17 cellular contexts compared by ENCODE assay signal in genomic region chr16:81485824-81486554, GRCh38. TPM values are rescaled to one million over a fixed set of nuclear protein-coding genes. Genes with fewer than 3 reads are reported as not detected.
DNase-seq lines count a peak whose midpoint lies in the region; ATAC-seq, FAIRE-seq and TF ChIP-seq lines count a peak whose summit lies in the region.
"Had no signal": no experiment of that assay in that cellular context is flagged by ENCODE, and none has a peak within 500 bp of the region (broad histone marks: within the 10 kb centered on the region; RNA-seq: fewer than 3 reads in every experiment).

No MANE protein-coding gene starts in this region.

- peaks cover 98% of the 10 kb centered on the region for H3K79me2 ChIP-seq in HepG2 (ENCODE audit: insufficient read depth, low read length)

- no peak overlapping the region for H3K9ac ChIP-seq in HepG2 (ENCODE audit: insufficient read depth, low read depth, low read length)

- no peak for TF ChIP-seq CTCF in cardiac fibroblast (IDR thresholded peaks at IDR 0.05; ENCODE audit: low read depth, low read length)
- no peak for TF ChIP-seq CTCF in HepG2 (CRISPR knock-in tag; IDR thresholded peaks at IDR 0.05)
- TF ChIP-seq CTCF in vagina (IDR thresholded peaks at IDR 0.05): no peak

- TF ChIP-seq EP300 in HepG2 (IDR thresholded peaks at IDR 0.05; ENCODE audit: low read depth in 2 of 2, low read length in 2 of 2): no peak
- TF ChIP-seq EP300 in HepG2 (CRISPR knock-in tag; IDR thresholded peaks at IDR 0.05; ENCODE audit: borderline replicate concordance): no peak

- H3K4me1 ChIP-seq in HepG2 (ENCODE audit: insufficient read depth, low read length): peaks cover 66% of the 10 kb centered on the region
- peaks cover 87% of the 10 kb centered on the region for H3K4me1 ChIP-seq in vagina
- H3K4me1 ChIP-seq: testis had no signal

- intact Hi-C loops in Right ventricle myocardium inferior (cut with DNase I): no loop called here
- intact Hi-C loops in left ventricle myocardium superior (cut with micrococcal nuclease): no loop called here
- intact Hi-C loops in HepG2 (cut with micrococcal nuclease; ENCODE audit: unreplicated experiment): no loop called here
- intact Hi-C loops in vagina (cut with DNase I): loop anchor here (1.0 kb wide), 1 partner anchor 20 kb away; no protein-coding TSS in a partner anchor

- no peaks in the 10 kb centered on the region for H3K9me3 ChIP-seq in HepG2 (ENCODE audit: low read length)
- H3K9me3 ChIP-seq in vagina: no peaks in the 10 kb centered on the region
- H3K9me3 ChIP-seq: testis had no signal

- in situ Hi-C loops in HepG2 (cut with HindIII; ENCODE audit: extremely low pct_ligation_motif_present, low pct_unique_long_range_greater_than_20kb): no loop called here

- H3K27me3 ChIP-seq in HepG2 (ENCODE audit: control insufficient read depth in 1 of 2, insufficient read depth in 2 of 2, low read length in 2 of 2): no peaks in the 10 kb centered on the region
- H3K27me3 ChIP-seq in vagina: no peaks in the 10 kb centered on the region
- H3K27me3 ChIP-seq: testis had no signal

- H3K4me3 ChIP-seq in cardiac fibroblast (replicated peaks in 1 of 2; ENCODE audit: low read depth in 2 of 2, low read length in 2 of 2): no peak overlapping the region
- no peak overlapping the region for H3K4me3 ChIP-seq in HepG2 (replicated peaks in 1 of 3; ENCODE audit: insufficient read depth in 1 of 3, low read depth in 2 of 3, low read length in 3 of 3)
- no peak overlapping the region for H3K4me3 ChIP-seq in vagina
- H3K4me3 ChIP-seq: testis had no signal

- H3K27ac ChIP-seq in HepG2 (ENCODE audit: extremely low read length, insufficient read depth, low read length): no peak overlapping the region
- peak overlapping the region; percentile 33 for H3K27ac ChIP-seq in vagina
- H3K27ac ChIP-seq: testis had no signal

- POLR2A ChIA-PET in HepG2 (lab: Yijun Ruan, JAX): interaction anchor here (0.8 to 2.1 kb wide), 2 partner anchors 29 to 57 kb away, joined by 3 to 6 read pairs; no protein-coding TSS in a partner anchor

- TF ChIP-seq POLR2A in HepG2 (IDR thresholded peaks at IDR 0.05; ENCODE audit: insufficient read depth in 1 of 2, low read depth in 2 of 2, low read length in 2 of 2): 0 out of 4 replicates have a peak, but pooled peaks of 1 of the 2 experiments have one; percentile 23
- no peak for TF ChIP-seq POLR2A in vagina (IDR thresholded peaks at IDR 0.05)

- TF ChIP-seq RAD21 in HepG2 (CRISPR knock-in tag; IDR thresholded peaks at IDR 0.05): no peak

- peaks cover 97% of the 10 kb centered on the region for H4K20me1 ChIP-seq in HepG2 (ENCODE audit: insufficient read depth, low read length)

- over 99% methylated on average over 17 of the region's 21 CpGs for whole genome bisulfite sequencing in HepG2 (ENCODE audit: low lambda C conversion rate)

- H2AFZ ChIP-seq in HepG2 (ENCODE audit: low read length): no peak overlapping the region

- BruUV-seq in HepG2 (replicated peaks; lab: Mats Ljungman, UMichigan): no TSS peak

- DNase-seq in Right ventricle myocardium inferior (ENCODE audit: missing footprints) (peak; percentile 28), left ventricle myocardium superior (no peak), cardiac fibroblast (ENCODE audit: low read depth in 2 of 2) (peak; percentile 36 to 51), HepG2 (ENCODE audit: low spot score) (no peak), vagina (ENCODE audit: extremely low spot score in 2 of 2) (no peak), COR-L47 (lab: John Stamatoyannopoulos, UW) (no peak)
- DNase-seq: 8988T, activated gamma-delta T cell treated with Interleukin-2 at 50 U/mL for 16 hours, GOT3, islet precursor cell, NCI-H748 treated with DMSO at 0.1 percent for 48 hours had no signal

- ATAC-seq in Right ventricle myocardium inferior (no peak), left ventricle myocardium superior (no peak), HepG2 (no peak), GM18870 (IDR thresholded peaks at IDR 0.05; ENCODE audit: unreplicated experiment) (no peak), GM18868 (IDR thresholded peaks at IDR 0.05; ENCODE audit: unreplicated experiment) (no peak)

- peaks cover 16 to 45% of the 10 kb centered on the region in 2 experiments for H3K36me3 ChIP-seq in HepG2 (replicated peaks in 1 of 2; ENCODE audit: control insufficient read depth in 1 of 2, insufficient read depth in 2 of 2, low read length in 2 of 2)
- no peaks in the 10 kb centered on the region for H3K36me3 ChIP-seq in vagina

- no peak for FAIRE-seq in HepG2 (lab: Jason Lieb, UNC)
- FAIRE-seq: frontal cortex, GM12891, small intestine had no signal

- CTCF ChIA-PET in HepG2 (lab: Yijun Ruan, JAX; ENCODE audit: low intra/inter-chr PET ratio, low total read pairs): no interaction called here

- H3K4me2 ChIP-seq in HepG2 (ENCODE audit: low read depth, low read length): no peak overlapping the region

TF ChIP-seq in HepG2, 621 proteins besides CTCF, POLR2A, EP300 and RAD21:
- no peak for TF ChIP-seq ZNF724P (CRISPR knock-in tag; IDR thresholded peaks at IDR 0.05; ENCODE audit: borderline replicate concordance)
- no peak for TF ChIP-seq TEF (CRISPR knock-in tag; IDR thresholded peaks at IDR 0.05)
- TF ChIP-seq FOSL2 (CRISPR knock-in tag; IDR thresholded peaks at IDR 0.05): 0 out of 2 replicates have a peak, but pooled peaks have one; percentile 12
- no peak for TF ChIP-seq ZNF839 (CRISPR knock-in tag; IDR thresholded peaks at IDR 0.05; ENCODE audit: borderline replicate concordance)
- TF ChIP-seq AGO2 (optimal IDR thresholded peaks at IDR 0.05; ENCODE audit: low read depth, low read length): peak; percentile 7
- TF ChIP-seq RXRA (CRISPR knock-in tag; IDR thresholded peaks at IDR 0.05): 0 out of 2 replicates have a peak, but pooled peaks have one; percentile 7
- peak; percentile 52; the same call in 1 of the 2 replicates for TF ChIP-seq ZMYM3 (CRISPR knock-in tag; IDR thresholded peaks at IDR 0.05)
- TF ChIP-seq ATF3 (CRISPR knock-in tag; IDR thresholded peaks at IDR 0.05): no peak
- peak; percentile 25; the same call in 1 of the 2 replicates for TF ChIP-seq ZNF280B (CRISPR knock-in tag; IDR thresholded peaks at IDR 0.05; ENCODE audit: borderline replicate concordance)
- peak; percentile 93 for TF ChIP-seq ZNF629 (CRISPR knock-in tag; conservative IDR thresholded peaks at IDR 0.05)
TF ChIP-seq in HepG2: peak in this region for 6.

RNA-seq across cellular contexts. Expression of gene CMIP, which starts 41.4 kb away (rescaled TPM):
- total RNA-seq in Right ventricle myocardium inferior (10.5 TPM), left ventricle myocardium superior (9.7 TPM), HepG2 (2016; rRNA removed; fragmentation: Illumina TruSeq; extraction: Trizol) (10.9 and 21.7 TPM in 2 replicates), vagina (66.3 TPM)
- 3.5 and 4.6 TPM in 2 replicates for total RNA-seq in HepG2 (2016; cell fraction: cytosol; rRNA removed; fragmentation: Illumina TruSeq; extraction: Trizol; ENCODE audit: low read depth)
- total RNA-seq in HepG2 (2016; cell fraction: insoluble cytoplasmic fraction; rRNA removed; fragmentation: Illumina TruSeq; extraction: Trizol): 11.5 and 15.7 TPM in 2 replicates
- 13.0 and 15.9 TPM in 2 replicates for total RNA-seq in HepG2 (2016; cell fraction: membrane; rRNA removed; fragmentation: Illumina TruSeq; extraction: Trizol)
- 23.3 and 29.3 TPM in 2 replicates for total RNA-seq in HepG2 (2016; cell fraction: nucleus; rRNA removed; fragmentation: Illumina TruSeq; extraction: Trizol)
- polyA plus RNA-seq in HepG2 (2011; rRNA removed): 18.1 and 22.0 TPM in 2 replicates
- 17.3 and 20.7 TPM in 2 replicates for polyA plus RNA-seq in HepG2 (2011; cell fraction: cytosol; rRNA removed)
- polyA plus RNA-seq in HepG2 (2011; cell fraction: nucleus; rRNA removed): 77.4 and 83.2 TPM in 2 replicates
- 74.4 and 83.5 TPM in 2 replicates for polyA plus RNA-seq in HepG2 (2012)
- polyA plus RNA-seq in HepG2 (2016; cell fraction: cytosol; fragmentation: Illumina TruSeq; extraction: Trizol; ENCODE audit: low read depth): 3.4 and 3.8 TPM in 2 replicates
- 29.7 and 48.6 TPM in 2 replicates for polyA plus RNA-seq in HepG2 (2016; cell fraction: insoluble cytoplasmic fraction; fragmentation: Illumina TruSeq; extraction: Trizol; ENCODE audit: low read depth)
- 14.8 and 16.9 TPM in 2 replicates for polyA plus RNA-seq in HepG2 (2016; cell fraction: membrane; fragmentation: Illumina TruSeq; extraction: Trizol; ENCODE audit: low read depth)
- 51.1 and 51.2 TPM in 2 replicates for polyA plus RNA-seq in HepG2 (2016; cell fraction: nucleus; fragmentation: Illumina TruSeq; extraction: Trizol; ENCODE audit: insufficient read depth, low read depth)
- polyA minus RNA-seq in HepG2 (2011; rRNA and poly(A)+ RNA removed; ENCODE audit: low replicate concordance): 16.6 and 71.5 TPM in 2 replicates
- polyA minus RNA-seq in HepG2 (2011; cell fraction: cytosol; rRNA and poly(A)+ RNA removed): 60.8 and 68.8 TPM in 2 replicates
- polyA minus RNA-seq in HepG2 (2011; cell fraction: nucleus; rRNA and poly(A)+ RNA removed): 61.9 and 63.1 TPM in 2 replicates

Comparison
In these comparisons a context has a peak if more than half of its experiments do, and no peak if none do; other contexts are left out.
1. DNase-seq: peak in Right ventricle myocardium inferior (single experiment) and cardiac fibroblast (2 of 2); none in left ventricle myocardium superior (single experiment), HepG2 (single experiment), vagina (0 of 2) and COR-L47 (single experiment).